ENCODE assay signal across 16 cellular contexts in the genomic region with DNA sequence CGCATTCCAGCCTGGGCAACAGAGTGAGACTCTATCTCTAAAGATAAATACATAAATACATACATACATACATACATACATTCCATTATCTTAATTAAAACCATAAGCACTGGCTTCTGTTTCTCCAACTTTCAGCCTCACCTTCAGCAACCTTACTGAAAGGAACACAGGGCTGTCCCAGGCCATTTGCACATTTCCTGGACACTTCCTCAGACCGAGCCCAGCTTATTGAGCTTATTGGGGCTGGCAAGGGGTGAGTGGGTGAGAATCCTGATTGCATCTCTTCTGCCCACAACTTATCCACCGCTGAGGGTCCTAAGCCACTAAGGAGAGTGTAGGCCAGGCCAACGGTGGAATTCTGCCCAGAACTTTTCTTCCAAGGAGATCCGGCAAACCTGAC. TPM values are rescaled to one million over a fixed set of nuclear protein-coding genes. Genes with fewer than 3 reads are reported as not detected.
DNase-seq lines count a peak whose midpoint lies in the region; ATAC-seq and TF ChIP-seq lines count a peak whose summit lies in the region.
"Had no signal": no experiment of that assay in that cellular context is flagged by ENCODE, and none has a peak within 500 bp of the region (broad histone marks: within the 10 kb centered on the region; RNA-seq: fewer than 3 reads in every experiment).

No MANE protein-coding gene starts in this region.

- no peaks in the 10 kb centered on the region for H3K36me3 ChIP-seq in BLaER1 treated with 17β-estradiol and CSF1 and Interleukin-3, amounts not matched to agents 10 nM and 100 nM
- no peaks in the 10 kb centered on the region for H3K36me3 ChIP-seq in KMS-11 (ENCODE audit: insufficient read depth)
- H3K36me3 ChIP-seq in duodenal mucosa (ENCODE audit: control insufficient read depth in 1 of 2, insufficient read depth in 2 of 2, low read length in 2 of 2) = no peaks in the 10 kb centered on the region

- H3K9me3 ChIP-seq in BLaER1 treated with 17β-estradiol and CSF1 and Interleukin-3, amounts not matched to agents 10 nM and 100 nM (replicated peaks in 1 of 11) = peaks cover under 1 to 10% (median 5%) of the 10 kb centered on the region in 11 experiments; a peak in 16 of 22 replicates
- no peaks in the 10 kb centered on the region for H3K9me3 ChIP-seq in duodenal mucosa (ENCODE audit: control insufficient read depth in 1 of 2, low read length in 2 of 2)
- H3K9me3 ChIP-seq: A549 had no signal

- H4K20me1 ChIP-seq in BLaER1 treated with 17β-estradiol and CSF1 and Interleukin-3, amounts not matched to agents 10 nM and 100 nM = no peaks in the 10 kb centered on the region
- H4K20me1 ChIP-seq in KMS-11 (ENCODE audit: insufficient read depth) = no peaks in the 10 kb centered on the region

- no peaks in the 10 kb centered on the region for H3K79me2 ChIP-seq in KMS-11 (ENCODE audit: insufficient read depth, low read depth)

- no peaks in the 10 kb centered on the region for H3K27me3 ChIP-seq in BLaER1 treated with 17β-estradiol and CSF1 and Interleukin-3, amounts not matched to agents 10 nM and 100 nM
- H3K27me3 ChIP-seq in KMS-11 (ENCODE audit: insufficient read depth, low read depth) = no peaks in the 10 kb centered on the region
- H3K27me3 ChIP-seq in duodenal mucosa (ENCODE audit: control insufficient read depth in 1 of 2, insufficient read depth in 2 of 2, low read length in 2 of 2) = no peaks in the 10 kb centered on the region

- H3K9ac ChIP-seq in BLaER1 treated with 17β-estradiol and CSF1 and Interleukin-3, amounts not matched to agents 10 nM and 100 nM = 0 out of 22 replicates have a peak overlapping the region, but pooled peaks of 1 of the 11 experiments have one; percentile 47
- no peak overlapping the region for H3K9ac ChIP-seq in KMS-11
- H3K9ac ChIP-seq in duodenal mucosa (ENCODE audit: low read depth in 1 of 2, low read length in 2 of 2) = peak overlapping the region; percentile 52 to 70

- H2AFZ ChIP-seq in KMS-11 (ENCODE audit: low read depth) = 0 out of 2 replicates have a peak overlapping the region, but pooled peaks have one; percentile 2
- H2AFZ ChIP-seq: GM23338 had no signal

- ATAC-seq in GM18861 (IDR thresholded peaks at IDR 0.05; ENCODE audit: unreplicated experiment) = no peak
- ATAC-seq: A549, GM23338 had no signal

- peak overlapping the region in 1 of 11 experiments; percentile 38; a peak in 1 of 22 replicates for H3K27ac ChIP-seq in BLaER1 treated with 17β-estradiol and CSF1 and Interleukin-3, amounts not matched to agents 10 nM and 100 nM
- H3K27ac ChIP-seq in KMS-11 (no peak overlapping the region), duodenal mucosa (ENCODE audit: low read depth, low read length) (no peak overlapping the region)

- DNase-seq in posterior vena cava (ENCODE audit: low spot score) (peak; percentile 53), DMS114 treated with DMSO at 0.1 percent for 48 hours (lab: John Stamatoyannopoulos, UW; ENCODE audit: unreplicated experiment) (no peak), glomerular visceral epithelial cell (ENCODE audit: extremely low spot score) (no peak)
- DNase-seq: Calu3; CD4-positive, alpha-beta T cell; DMS153; DMS79 treated with DMSO at 0.1 percent for 48 hours; GDM1; H7; Karpas-422 had no signal

- H3K4me3 ChIP-seq in BLaER1 treated with 17β-estradiol and CSF1 and Interleukin-3, amounts not matched to agents 10 nM and 100 nM = no peak overlapping the region
- H3K4me3 ChIP-seq in KMS-11 (IDR thresholded peaks at IDR 0.05; ENCODE audit: insufficient read depth, low read depth, low read length) = no peak overlapping the region
- H3K4me3 ChIP-seq in duodenal mucosa (ENCODE audit: low read depth in 1 of 2, low read length in 2 of 2) = no peak overlapping the region
- H3K4me3 ChIP-seq: A549, GM23338 had no signal

- intact Hi-C loops in posterior vena cava (cut with DNase I) = loop anchor here (5.0 to 10.0 kb wide), 4 partner anchors 34 to 149 kb away; a partner anchor contains a TSS

- TF ChIP-seq CTCF in KMS-11 (conservative IDR thresholded peaks at IDR 0.05; ENCODE audit: low read depth, low read length) = no peak

- peaks cover 42 to 58% (median 53%) of the 10 kb centered on the region in 10 experiments for H3K4me1 ChIP-seq in BLaER1 treated with 17β-estradiol and CSF1 and Interleukin-3, amounts not matched to agents 10 nM and 100 nM
- peaks cover 11% of the 10 kb centered on the region for H3K4me1 ChIP-seq in KMS-11 (ENCODE audit: low read depth, poor library complexity, severe bottlenecking)
- H3K4me1 ChIP-seq in duodenal mucosa (ENCODE audit: control insufficient read depth in 1 of 2, insufficient read depth in 2 of 2, low read length in 2 of 2) = peaks cover 27 to 30% of the 10 kb centered on the region in 2 donors

- peak overlapping the region in 6 of 11 experiments; percentile 47 to 64 (median 56); a peak in 9 of 22 replicates for H3K4me2 ChIP-seq in BLaER1 treated with 17β-estradiol and CSF1 and Interleukin-3, amounts not matched to agents 10 nM and 100 nM
- no peak overlapping the region for H3K4me2 ChIP-seq in KMS-11
- H3K4me2 ChIP-seq: A549, GM23338 had no signal

RNA-seq across cellular contexts. Expression of a gene that starts 16.5 kb away (rescaled TPM):
- total RNA-seq in posterior vena cava = 10 to 100 TPM; 46.2 to 48.5 TPM

RNA-seq across cellular contexts. Expression of a gene that starts 24.2 kb away (rescaled TPM):
- 10 to 100 TPM; 67.2 to 74.9 TPM for total RNA-seq in posterior vena cava
